Comparison of ENCODE assay signal across 12 cellular contexts in genomic region chr12:19234991-19235876, GRCh38.
DNase-seq lines count a peak whose midpoint lies in the region; ATAC-seq and TF ChIP-seq lines count a peak whose summit lies in the region.
"Had no signal": no experiment of that assay in that cellular context is flagged by ENCODE, and none has a peak within 500 bp of the region (broad histone marks: within the 10 kb centered on the region; RNA-seq: fewer than 3 reads in every experiment).

No MANE protein-coding gene starts in this region.

- TF ChIP-seq POLR2A in transverse colon (IDR thresholded peaks at IDR 0.05): no peak

- H3F3A ChIP-seq in GM23248 (ENCODE audit: insufficient read depth): peaks cover 41% of the 10 kb centered on the region

- H3K9me3 Mint-ChIP-seq in WTC11: peaks cover 7% of the 10 kb centered on the region
- H3K9me3 Mint-ChIP-seq: natural killer cell had no signal

- POLR2A ChIA-PET in WTC11 (lab: Charles Lee): no interaction called here

- H3K4me1 ChIP-seq in GM23248 (ENCODE audit: insufficient read depth): peaks cover 36% of the 10 kb centered on the region
- H3K4me1 ChIP-seq in transverse colon: peaks cover 0 to 20% (median 6%) of the 10 kb centered on the region in 4 donors

- H3K4me3 ChIP-seq in GM23248 (peak overlapping the region; percentile 13; the same call in 1 of the 2 replicates), fibroblast of villous mesenchyme (ENCODE audit: low read depth, low read length) (no peak overlapping the region), transverse colon (no peak overlapping the region), MG63 (no peak overlapping the region)

- H3K27me3 ChIP-seq in GM23248 (replicated peaks; ENCODE audit: insufficient read depth) (no peaks in the 10 kb centered on the region), transverse colon (no peaks in the 10 kb centered on the region), MG63 (no peaks in the 10 kb centered on the region)

- H3K9ac ChIP-seq in GM23248: peak overlapping the region; percentile 7; the same call in 1 of the 2 replicates

- 0 out of 2 replicates have a peak overlapping the region, but pooled peaks have one; percentile 28 for H3K27ac Mint-ChIP-seq in WTC11
- H3K27ac Mint-ChIP-seq: natural killer cell had no signal

- peak overlapping the region; percentile 47 for H2AFZ ChIP-seq in GM23248

- CTCF ChIA-PET in WTC11 (lab: Charles Lee): interaction anchor here (1.0 kb wide), 1 partner anchor 13 kb away, joined by 4 read pairs; no protein-coding TSS in a partner anchor

- TF ChIP-seq CTCF in WTC11 (IDR thresholded peaks at IDR 0.05): no peak
- TF ChIP-seq CTCF in fibroblast of villous mesenchyme (IDR thresholded peaks at IDR 0.05; ENCODE audit: insufficient read depth, low read depth, low read length): no peak
- TF ChIP-seq CTCF in transverse colon (IDR thresholded peaks at IDR 0.05): no peak

- 6 to 10% methylated on average over 2 of the region's 2 CpGs for whole genome bisulfite sequencing in GM23248 (ENCODE audit: low coverage in 1 of 2, low lambda C conversion rate in 2 of 2, missing lambda C conversion rate in 2 of 2), 2 experiments
- WGBS in transverse colon (ENCODE audit: low coverage in 1 of 2), 2 donors: 56 to 74% methylated on average over 2 of the region's 2 CpGs

- intact Hi-C loops in transverse colon (cut with DNase I; ENCODE audit: low total_unique reads): no loop called here

- H3K9me3 ChIP-seq in GM23248 (ENCODE audit: low read depth) (no peaks in the 10 kb centered on the region), transverse colon (no peaks in the 10 kb centered on the region), MG63 (no peaks in the 10 kb centered on the region)

- H3K4me3 Mint-ChIP-seq in WTC11: no peak overlapping the region
- H3K4me3 Mint-ChIP-seq: natural killer cell had no signal

- no peaks in the 10 kb centered on the region for H3K36me3 ChIP-seq in GM23248 (ENCODE audit: low read depth)
- no peaks in the 10 kb centered on the region for H3K36me3 ChIP-seq in transverse colon
- no peaks in the 10 kb centered on the region for H3K36me3 ChIP-seq in MG63

- no peak for TF ChIP-seq EP300 in transverse colon (IDR thresholded peaks at IDR 0.05; ENCODE audit: low read depth)

- peaks cover 8% of the 10 kb centered on the region for H3K36me3 Mint-ChIP-seq in WTC11
- H3K36me3 Mint-ChIP-seq: natural killer cell had no signal

- no peaks in the 10 kb centered on the region for H4K20me1 ChIP-seq in GM23248 (ENCODE audit: insufficient read depth)

- ATAC-seq in WTC11 (no peak), GM18511 (IDR thresholded peaks at IDR 0.05; ENCODE audit: unreplicated experiment) (no peak)
- ATAC-seq: natural killer cell had no signal

- H3K27ac ChIP-seq in GM23248: peak overlapping the region; percentile 51
- H3K27ac ChIP-seq in transverse colon: peak overlapping the region in 1 of 4 donors; percentile 43
- H3K27ac ChIP-seq: C4-2B had no signal

- H3K79me2 ChIP-seq in GM23248 (ENCODE audit: insufficient read depth): peaks cover 12% of the 10 kb centered on the region; the same call in 1 of the 2 replicates

- no peaks in the 10 kb centered on the region for H3K9me2 ChIP-seq in GM23248 (ENCODE audit: insufficient read depth)

- peak; percentile 52 for DNase-seq in GM23248
- no peak for DNase-seq in WTC11 (ENCODE audit: low spot score)
- peak; percentile 69 for DNase-seq in fibroblast of villous mesenchyme (ENCODE audit: low read depth)
- peak; percentile 57 for DNase-seq in renal cortical epithelial cell (ENCODE audit: low read depth)
- no peak for DNase-seq in transverse colon
- no peak for DNase-seq in NCI-H1048 (lab: John Stamatoyannopoulos, UW)
- no peak for DNase-seq in MG63
- DNase-seq: activated T-cell treated with anti-CD3 and anti-CD28 coated beads for 4 hours, GDM1, natural killer cell had no signal

- peaks cover 58% of the 10 kb centered on the region for H3K4me1 Mint-ChIP-seq in WTC11

- no peaks in the 10 kb centered on the region for H3K27me3 Mint-ChIP-seq in WTC11 (ENCODE audit: low read depth)

- H3K4me2 ChIP-seq in GM23248 (ENCODE audit: unreplicated experiment): peak overlapping the region; percentile 48

- in situ Hi-C loops in GM23248 (cut with MboI): no loop called here
- in situ Hi-C loops in transverse colon (cut with MboI; ENCODE audit: low pct_ligation_motif_present in 1 of 4, low pct_unique_long_range_greater_than_20kb in 1 of 4, low sequenced_read_pairs in 3 of 4): no loop called here

TF ChIP-seq in WTC11, 78 proteins besides CTCF, POLR2A, EP300 and RAD21:
- TF ChIP-seq AFF4 (CRISPR knock-in tag; IDR thresholded peaks at IDR 0.05; ENCODE audit: borderline replicate concordance): no peak
- no peak for TF ChIP-seq CBFB (CRISPR knock-in tag; IDR thresholded peaks at IDR 0.05; ENCODE audit: low read depth)
- no peak for TF ChIP-seq IRF2 (CRISPR knock-in tag; IDR thresholded peaks at IDR 0.05; ENCODE audit: borderline replicate concordance, low read depth)
- TF ChIP-seq ZSCAN18 (CRISPR knock-in tag; IDR thresholded peaks at IDR 0.05): no peak
- no peak for TF ChIP-seq ELF4 (CRISPR knock-in tag; IDR thresholded peaks at IDR 0.05; ENCODE audit: low read depth)
- no peak for TF ChIP-seq TEAD1 (CRISPR knock-in tag; IDR thresholded peaks at IDR 0.05)
- no peak for TF ChIP-seq ARID4B (CRISPR knock-in tag; IDR thresholded peaks at IDR 0.05; ENCODE audit: borderline replicate concordance)
- no peak for TF ChIP-seq MXD4 (CRISPR knock-in tag; IDR thresholded peaks at IDR 0.05; ENCODE audit: borderline replicate concordance)
- TF ChIP-seq PRRX2 (CRISPR knock-in tag; IDR thresholded peaks at IDR 0.05): no peak

Comparison
In these comparisons a context has a peak if more than half of its experiments do, and no peak if none do; other contexts are left out.
1. DNase-seq: peak in GM23248 (single experiment), fibroblast of villous mesenchyme (single experiment) and renal cortical epithelial cell (single experiment); none in WTC11 (single experiment), transverse colon (single experiment), NCI-H1048 (single experiment) and MG63 (single experiment).